8 cellular contexts compared by ENCODE assay signal in genomic region chr17:64145460-64145750, GRCh38. TPM values are rescaled to one million over a fixed set of nuclear protein-coding genes. Genes with fewer than 3 reads are reported as not detected.
DNase-seq lines count a peak whose midpoint lies in the region; ATAC-seq and TF ChIP-seq lines count a peak whose summit lies in the region.

No MANE protein-coding gene starts in this region.

- no peaks in the 10 kb centered on the region for H3K36me3 ChIP-seq in neural cell (ENCODE audit: insufficient read depth, low read length)

- no peaks in the 10 kb centered on the region for H3K27me3 Mint-ChIP-seq in CD4-positive, alpha-beta T cell
- H3K27me3 Mint-ChIP-seq in stimulated activated naive B cell treated with anti-CD40 and anti-IgM and Interleukin-4, amounts not matched to agents 10 μg/mL and 1 μg/mL and 100 μg/mL, for 72 hours, result no peaks in the 10 kb centered on the region

- no peak for TF ChIP-seq EP300 in neural cell (conservative IDR thresholded peaks at IDR 0.05; ENCODE audit: poor library complexity, severe bottlenecking)

- peak overlapping the region; percentile 32 for H3K9ac ChIP-seq in neural cell (ENCODE audit: low read length)

- no peak overlapping the region for H3K27ac Mint-ChIP-seq in CD4-positive, alpha-beta T cell
- H3K27ac Mint-ChIP-seq in stimulated activated naive B cell treated with anti-CD40 and anti-IgM and Interleukin-4, amounts not matched to agents 10 μg/mL and 1 μg/mL and 100 μg/mL, for 72 hours, result no peak overlapping the region

- CTCF ChIA-PET in CD4-positive, alpha-beta T cell (lab: Charles Lee), result interaction anchor here (0.6 to 2.0 kb wide), 10 partner anchors 12 to 226 kb away, joined by 3 to 10 read pairs (median 4); partner anchors contain the start of gene ICAM2

- peaks cover 3% of the 10 kb centered on the region for H3K79me2 ChIP-seq in neural cell (replicated peaks; ENCODE audit: insufficient read depth, low read length)

- no peaks in the 10 kb centered on the region for H3K9me3 Mint-ChIP-seq in CD4-positive, alpha-beta T cell
- no peaks in the 10 kb centered on the region for H3K9me3 Mint-ChIP-seq in stimulated activated naive B cell treated with anti-CD40 and anti-IgM and Interleukin-4, amounts not matched to agents 10 μg/mL and 1 μg/mL and 100 μg/mL, for 72 hours

- H3K4me2 ChIP-seq in neural cell (ENCODE audit: low read length), result peak overlapping the region; percentile 22

- intact Hi-C loops in CD4-positive, alpha-beta T cell (cut with DNase I, micrococcal nuclease), result loop anchor here (1.0 to 10.0 kb wide), 6 partner anchors 118 to 359 kb away; partner anchors contain the start of genes CEP95 (in 1 of the 2), DDX5 (in 1 of the 2), GH1 (in 1 of the 2) and SMARCD2 (in 1 of the 2)
- intact Hi-C loops in dorsolateral prefrontal cortex (cut with DNase I), result loop anchor here (1.0 to 5.0 kb wide), 3 partner anchors 15 to 137 kb away; partner anchors contain the start of genes ERN1 (in 1 of the 2) and TEX2 (in 1 of the 2)

- no peak for DNase-seq in CD4-positive, alpha-beta T cell
- no peak for DNase-seq in dorsolateral prefrontal cortex
- no peak for DNase-seq in GM13977 (ENCODE audit: low spot score)
- no peak for DNase-seq in DMS 273 treated with DMSO at 0.1 percent for 48 hours (lab: John Stamatoyannopoulos, UW)
- no peak for DNase-seq in NCI-H2171 (lab: John Stamatoyannopoulos, UW)
- DNase-seq in stimulated activated naive B cell treated with anti-CD40 and anti-IgM and Interleukin-4, amounts not matched to agents 10 μg/mL and 1 μg/mL and 100 μg/mL, for 72 hours, result no peak

- H3F3A ChIP-seq in neural cell (ENCODE audit: insufficient read depth, low read length, poor library complexity, severe bottlenecking), result no peaks in the 10 kb centered on the region

- no peaks in the 10 kb centered on the region for H4K20me1 ChIP-seq in neural cell (ENCODE audit: insufficient read depth)

- POLR2A ChIA-PET in CD4-positive, alpha-beta T cell (lab: Charles Lee), result interaction anchor here (0.6 to 5.0 kb wide), 73 partner anchors 9 to 524 kb away, joined by 3 to 166 read pairs (median 7); partner anchors contain the start of genes CCDC47, CD79B, CEP95 and DDX42

- peak overlapping the region; percentile 91 for H3K27ac ChIP-seq in CD4-positive, alpha-beta T cell (ENCODE audit: low read depth, low read length)
- peak overlapping the region; percentile 44 to 99 (median 96) for H3K27ac ChIP-seq in dorsolateral prefrontal cortex
- peak overlapping the region; percentile 24 for H3K27ac ChIP-seq in neural cell (ENCODE audit: low read length)

- in situ Hi-C loops in GM13977 (cut with MboI; ENCODE audit: low pct_unique_long_range_greater_than_20kb, low sequenced_read_pairs, unreplicated experiment), result no loop called here

- no peak overlapping the region for H3K4me3 Mint-ChIP-seq in CD4-positive, alpha-beta T cell
- H3K4me3 Mint-ChIP-seq in stimulated activated naive B cell treated with anti-CD40 and anti-IgM and Interleukin-4, amounts not matched to agents 10 μg/mL and 1 μg/mL and 100 μg/mL, for 72 hours, result no peak overlapping the region

- no peaks in the 10 kb centered on the region for H3K9me2 ChIP-seq in neural cell (ENCODE audit: insufficient read depth, low read length)

- peaks cover 28% of the 10 kb centered on the region for H3K36me3 Mint-ChIP-seq in CD4-positive, alpha-beta T cell (ENCODE audit: low read depth)
- H3K36me3 Mint-ChIP-seq in stimulated activated naive B cell treated with anti-CD40 and anti-IgM and Interleukin-4, amounts not matched to agents 10 μg/mL and 1 μg/mL and 100 μg/mL, for 72 hours, result peaks cover 17 to 25% of the 10 kb centered on the region in 2 donors

- H3K4me3 ChIP-seq in dorsolateral prefrontal cortex, result peak overlapping the region; percentile 52 to 98 (median 91)
- peak overlapping the region; percentile 88 for H3K4me3 ChIP-seq in neural cell (ENCODE audit: low read length)

- TF ChIP-seq CTCF in CD4-positive, alpha-beta T cell (IDR thresholded peaks at IDR 0.05), result no peak
- TF ChIP-seq CTCF in dorsolateral prefrontal cortex (IDR thresholded peaks at IDR 0.05 in 54 of 56, conservative IDR thresholded peaks at IDR 0.05 in 2 of 56; ENCODE audit: low read depth in 1 of 56, partially characterized antibody in 56 of 56), result peak in 5 of 56 donors; percentile 11 to 54 (median 26)
- peak; percentile 50 for TF ChIP-seq CTCF in neural cell (IDR thresholded peaks at IDR 0.05; ENCODE audit: poor library complexity, severe bottlenecking)
- TF ChIP-seq CTCF in GM13977 (IDR thresholded peaks at IDR 0.05; ENCODE audit: extremely low read depth, insufficient read depth, missing control alignments), result no peak

- ATAC-seq in CD4-positive, alpha-beta T cell (ENCODE audit: poor library complexity), result peak; percentile 20
- ATAC-seq in HG03135 (IDR thresholded peaks at IDR 0.05; ENCODE audit: unreplicated experiment), result peak; percentile 18
- no peak for ATAC-seq in stimulated activated naive B cell treated with anti-CD40 and anti-IgM and Interleukin-4, amounts not matched to agents 10 μg/mL and 1 μg/mL and 100 μg/mL, for 72 hours (replicated peaks)

- H3K4me1 Mint-ChIP-seq in CD4-positive, alpha-beta T cell (ENCODE audit: low read depth), result peaks cover 19% of the 10 kb centered on the region
- peaks cover 13 to 29% of the 10 kb centered on the region in 2 donors for H3K4me1 Mint-ChIP-seq in stimulated activated naive B cell treated with anti-CD40 and anti-IgM and Interleukin-4, amounts not matched to agents 10 μg/mL and 1 μg/mL and 100 μg/mL, for 72 hours

- peak; percentile 52 for TF ChIP-seq RAD21 in neural cell (conservative IDR thresholded peaks at IDR 0.05)

- no peaks in the 10 kb centered on the region for H3K9me3 ChIP-seq in CD4-positive, alpha-beta T cell (ENCODE audit: control insufficient read depth, low read length)
- no peaks in the 10 kb centered on the region for H3K9me3 ChIP-seq in neural cell (ENCODE audit: low read length)

- peak overlapping the region; percentile 18 for H2AFZ ChIP-seq in neural cell (ENCODE audit: low read depth, low read length)

- H3K27me3 ChIP-seq in CD4-positive, alpha-beta T cell (ENCODE audit: control insufficient read depth, insufficient read depth, low read length), result no peaks in the 10 kb centered on the region
- no peaks in the 10 kb centered on the region for H3K27me3 ChIP-seq in dorsolateral prefrontal cortex
- no peaks in the 10 kb centered on the region for H3K27me3 ChIP-seq in neural cell (ENCODE audit: insufficient read depth, low read depth, low read length)

TF ChIP-seq in neural cell, 6 proteins besides CTCF, POLR2A, EP300 and RAD21:
- TF ChIP-seq EZH2 (IDR thresholded peaks at IDR 0.05; ENCODE audit: borderline replicate concordance, insufficient read depth, low read length, poor library complexity, severe bottlenecking) (no peak), TAF1 (IDR thresholded peaks at IDR 0.05; ENCODE audit: low read depth) (no peak), MXI1 (conservative IDR thresholded peaks at IDR 0.05; ENCODE audit: poor library complexity, severe bottlenecking) (no peak), POLR2AphosphoS5 (IDR thresholded peaks at IDR 0.05) (no peak), REST (IDR thresholded peaks at IDR 0.05; ENCODE audit: borderline replicate concordance) (no peak), SMC3 (conservative IDR thresholded peaks at IDR 0.05; ENCODE audit: poor library complexity) (no peak)
TF ChIP-seq in neural cell: peak in this region for 0.

RNA-seq across cellular contexts. Expression of gene ERN1, which starts 15.5 kb away (rescaled TPM):
- 10 to 100 TPM; 62.7 to 67.8 TPM for total RNA-seq in CD4-positive, alpha-beta T cell
- 10 to 100 TPM in 50 of 120 experiments, 1 to 10 TPM in 70; 5.1 to 20.0 (median 9.3) TPM for total RNA-seq in dorsolateral prefrontal cortex
- polyA plus RNA-seq in neural cell, result 2.3 and 5.6 TPM in 2 replicates
- polyA minus RNA-seq in neural cell, result 6.0 and 7.3 TPM in 2 replicates

Comparison
In these comparisons a context has a peak if more than half of its experiments do, and no peak if none do; other contexts are left out.
1. ATAC-seq: peak in CD4-positive, alpha-beta T cell (single experiment) and HG03135 (single experiment); none in stimulated activated naive B cell treated with anti-CD40 and anti-IgM and Interleukin-4, amounts not matched to agents 10 μg/mL and 1 μg/mL and 100 μg/mL, for 72 hours (0 of 2).
2. H3K27ac ChIP-seq: peak in every context shown above with its lines; median percentile 96 in dorsolateral prefrontal cortex; 91 in CD4-positive, alpha-beta T cell; 24 in neural cell.